ENCODE assay signal across 9 cellular contexts in the genomic region with DNA sequence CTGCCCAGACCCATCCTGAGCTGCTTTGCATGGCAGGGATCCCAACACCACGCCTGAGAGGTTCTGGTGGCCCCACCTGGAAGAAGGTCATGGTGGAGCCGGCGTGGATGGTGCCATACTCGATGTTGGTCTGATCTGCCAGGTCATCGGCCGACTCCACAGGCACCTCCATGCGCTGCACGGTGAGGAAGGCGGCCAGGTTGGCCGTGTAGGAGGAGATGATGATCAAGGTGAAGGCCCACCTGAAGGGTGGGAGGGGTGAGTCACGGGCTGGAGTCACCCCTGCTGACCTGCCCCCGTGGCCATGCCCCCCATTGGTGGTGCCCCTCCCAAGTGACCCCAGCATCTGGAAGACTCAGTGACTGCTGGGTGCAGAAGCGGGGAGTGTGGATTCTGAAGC.
"Had no signal": no experiment of that assay in that cellular context is flagged by ENCODE, and none has a peak within 500 bp of the region (broad histone marks: within the 10 kb centered on the region; RNA-seq: fewer than 3 reads in every experiment).

No MANE protein-coding gene starts in this region.

- H3K4me3 Mint-ChIP-seq: GM23338, H9, HFFc6 had no signal

- H3K27ac Mint-ChIP-seq: GM23338, H9, HFFc6 had no signal

- DNase-seq: GM23248, GOT3, H7, H9, HCEC 1CT, HFFc6 had no signal

- H3K27ac ChIP-seq: GM23248 had no signal

- H3K9me3 Mint-ChIP-seq: GM23338, H9, HFFc6 had no signal

- H3K36me3 ChIP-seq: HAP-1 had no signal

- H3K4me1 ChIP-seq: HAP-1 had no signal

- H3K4me3 ChIP-seq: GM23248, GM23338, HAP-1 had no signal

- ATAC-seq: GM23338, HCT116 had no signal

- H3K9me3 ChIP-seq: HAP-1 had no signal
